ENCODE assay signal across 19 cellular contexts in genomic region chr1:84165566-84165965, GRCh38. TPM values are rescaled to one million over a fixed set of nuclear protein-coding genes. Genes with fewer than 3 reads are reported as not detected.
DNase-seq lines count a peak whose midpoint lies in the region; ATAC-seq and TF ChIP-seq lines count a peak whose summit lies in the region.
"Had no signal": no experiment of that assay in that cellular context is flagged by ENCODE, and none has a peak within 500 bp of the region (broad histone marks: within the 10 kb centered on the region; RNA-seq: fewer than 3 reads in every experiment).

No MANE protein-coding gene starts in this region.

- H3K9me3 Mint-ChIP-seq in activated naive CD4-positive, alpha-beta T cell treated with anti-CD3 and anti-CD28 coated beads, Interleukin-2, amount 10 ng/mL, durations not matched to agents 7 days and 5 days, result no peaks in the 10 kb centered on the region
- H3K9me3 Mint-ChIP-seq in activated naive CD4-positive, alpha-beta T cell treated with anti-CD3 and anti-CD28 coated beads for 36 hours, result no peaks in the 10 kb centered on the region
- no peaks in the 10 kb centered on the region for H3K9me3 Mint-ChIP-seq in activated T-helper 17 cell treated with anti-CD3 and anti-CD28 coated beads, Interleukin-2, amount 50 U/mL, for 72 hours
- H3K9me3 Mint-ChIP-seq: activated naive CD4-positive, alpha-beta T cell treated with anti-CD3 and anti-CD28 coated beads, Interleukin-2, amount 50 U/mL, for 72 hours; type B pancreatic cell had no signal

- H3K27ac ChIP-seq in Karpas-422 (ENCODE audit: low read length), result no peak overlapping the region
- peak overlapping the region; percentile 97 for H3K27ac ChIP-seq in neural cell (ENCODE audit: low read length)
- H3K27ac ChIP-seq: BLaER1, cardiac muscle cell, RWPE1 had no signal

- H3K36me3 Mint-ChIP-seq in activated naive CD4-positive, alpha-beta T cell treated with anti-CD3 and anti-CD28 coated beads, Interleukin-2, amount 10 ng/mL, durations not matched to agents 7 days and 5 days, result peaks cover 37% of the 10 kb centered on the region
- no peaks in the 10 kb centered on the region for H3K36me3 Mint-ChIP-seq in activated naive CD4-positive, alpha-beta T cell treated with anti-CD3 and anti-CD28 coated beads for 36 hours (ENCODE audit: low read depth)
- no peaks in the 10 kb centered on the region for H3K36me3 Mint-ChIP-seq in activated T-helper 17 cell treated with anti-CD3 and anti-CD28 coated beads, Interleukin-2, amount 50 U/mL, for 72 hours (ENCODE audit: low read depth)
- H3K36me3 Mint-ChIP-seq: activated naive CD4-positive, alpha-beta T cell treated with anti-CD3 and anti-CD28 coated beads, Interleukin-2, amount 50 U/mL, for 72 hours; type B pancreatic cell had no signal

- no peaks in the 10 kb centered on the region for H3K27me3 Mint-ChIP-seq in activated naive CD4-positive, alpha-beta T cell treated with anti-CD3 and anti-CD28 coated beads, Interleukin-2, amount 10 ng/mL, durations not matched to agents 7 days and 5 days
- no peaks in the 10 kb centered on the region for H3K27me3 Mint-ChIP-seq in activated naive CD4-positive, alpha-beta T cell treated with anti-CD3 and anti-CD28 coated beads for 36 hours (ENCODE audit: low read depth)
- H3K27me3 Mint-ChIP-seq in activated T-helper 17 cell treated with anti-CD3 and anti-CD28 coated beads, Interleukin-2, amount 50 U/mL, for 72 hours, result no peaks in the 10 kb centered on the region
- H3K27me3 Mint-ChIP-seq: naive B cell; stimulated activated memory B cell treated with anti-CD40 and anti-IgM and Interleukin-4, amounts not matched to agents 10 μg/mL and 1 μg/mL and 100 μg/mL, for 72 hours; type B pancreatic cell had no signal

- no peak overlapping the region for H3K27ac Mint-ChIP-seq in activated naive CD4-positive, alpha-beta T cell treated with anti-CD3 and anti-CD28 coated beads, Interleukin-2, amount 10 ng/mL, durations not matched to agents 7 days and 5 days
- no peak overlapping the region for H3K27ac Mint-ChIP-seq in activated naive CD4-positive, alpha-beta T cell treated with anti-CD3 and anti-CD28 coated beads for 36 hours
- H3K27ac Mint-ChIP-seq in activated T-helper 17 cell treated with anti-CD3 and anti-CD28 coated beads, Interleukin-2, amount 50 U/mL, for 72 hours, result no peak overlapping the region
- H3K27ac Mint-ChIP-seq: naive B cell; stimulated activated memory B cell treated with anti-CD40 and anti-IgM and Interleukin-4, amounts not matched to agents 10 μg/mL and 1 μg/mL and 100 μg/mL, for 72 hours; type B pancreatic cell had no signal

- H3K79me2 ChIP-seq in Karpas-422 (ENCODE audit: low read length) (peaks cover 43% of the 10 kb centered on the region), neural cell (replicated peaks; ENCODE audit: insufficient read depth, low read length) (peaks cover 91% of the 10 kb centered on the region)

- H4K20me1 ChIP-seq in Karpas-422 (ENCODE audit: insufficient read depth, low read depth, low read length) (no peaks in the 10 kb centered on the region), neural cell (ENCODE audit: insufficient read depth) (no peaks in the 10 kb centered on the region)
- H4K20me1 ChIP-seq: BLaER1 had no signal

- CTCF ChIA-PET in activated naive CD4-positive, alpha-beta T cell treated with anti-CD3 and anti-CD28 coated beads, Interleukin-2, amount 10 ng/mL, durations not matched to agents 7 days and 5 days (lab: Charles Lee), result no interaction called here
- CTCF ChIA-PET in activated naive CD4-positive, alpha-beta T cell treated with anti-CD3 and anti-CD28 coated beads for 36 hours (lab: Charles Lee), result interaction anchor here (1.5 kb wide), 1 partner anchor 18 kb away, joined by 5 read pairs; no protein-coding TSS in a partner anchor

- no peak overlapping the region for H3K9ac ChIP-seq in Karpas-422 (ENCODE audit: low read length)
- peak overlapping the region; percentile 78 for H3K9ac ChIP-seq in neural cell (ENCODE audit: low read length)
- H3K9ac ChIP-seq: BLaER1 had no signal

- H3K27me3 ChIP-seq in Karpas-422 (ENCODE audit: low read length) (no peaks in the 10 kb centered on the region), neural cell (ENCODE audit: insufficient read depth, low read depth, low read length) (no peaks in the 10 kb centered on the region)
- H3K27me3 ChIP-seq: BLaER1, cardiac muscle cell, heart right ventricle had no signal

- no peaks in the 10 kb centered on the region for H3K36me3 ChIP-seq in Karpas-422 (ENCODE audit: insufficient read depth, low read length)
- no peaks in the 10 kb centered on the region for H3K36me3 ChIP-seq in neural cell (ENCODE audit: insufficient read depth, low read length)
- H3K36me3 ChIP-seq: BLaER1, cardiac muscle cell, heart right ventricle had no signal

- TF ChIP-seq EP300 in neural cell (conservative IDR thresholded peaks at IDR 0.05; ENCODE audit: poor library complexity, severe bottlenecking), result no peak

- intact Hi-C loops in activated naive CD4-positive, alpha-beta T cell treated with anti-CD3 and anti-CD28 coated beads for 36 hours (cut with micrococcal nuclease), result loop anchor here (10.0 kb wide), 1 partner anchor 1039 kb away; the partner anchor contains the start of gene SYDE2

- DNase-seq in activated naive CD4-positive, alpha-beta T cell treated with anti-CD3 and anti-CD28 coated beads, Interleukin-2, amount 10 ng/mL, durations not matched to agents 7 days and 5 days, result no peak
- no peak for DNase-seq in activated naive CD4-positive, alpha-beta T cell treated with anti-CD3 and anti-CD28 coated beads for 36 hours
- no peak for DNase-seq in Karpas-422
- DNase-seq in glomerular visceral epithelial cell (ENCODE audit: extremely low spot score), result no peak
- no peak for DNase-seq in DMS79 treated with DMSO at 0.1 percent for 48 hours (lab: John Stamatoyannopoulos, UW)
- DNase-seq: effector memory CD4-positive, alpha-beta T cell; heart right ventricle; IMR-90; naive B cell; NCI-H2171 treated with DMSO at 0.1 percent for 48 hours had no signal

- no peak for TF ChIP-seq RAD21 in neural cell (conservative IDR thresholded peaks at IDR 0.05)

- H3K4me2 ChIP-seq in Karpas-422 (ENCODE audit: low read depth, low read length, poor library complexity, severe bottlenecking), result peak overlapping the region; percentile 77
- H3K4me2 ChIP-seq in neural cell (ENCODE audit: low read length), result no peak overlapping the region
- H3K4me2 ChIP-seq: BLaER1 had no signal

- peaks cover 38% of the 10 kb centered on the region for H3K4me1 ChIP-seq in Karpas-422 (ENCODE audit: low read length)

- no peak for TF ChIP-seq CTCF in neural cell (IDR thresholded peaks at IDR 0.05; ENCODE audit: poor library complexity, severe bottlenecking)

- peaks cover 60% of the 10 kb centered on the region for H3K4me1 Mint-ChIP-seq in activated naive CD4-positive, alpha-beta T cell treated with anti-CD3 and anti-CD28 coated beads, Interleukin-2, amount 10 ng/mL, durations not matched to agents 7 days and 5 days
- peaks cover 71% of the 10 kb centered on the region for H3K4me1 Mint-ChIP-seq in activated naive CD4-positive, alpha-beta T cell treated with anti-CD3 and anti-CD28 coated beads for 36 hours (ENCODE audit: low read depth)
- peaks cover 42% of the 10 kb centered on the region for H3K4me1 Mint-ChIP-seq in activated T-helper 17 cell treated with anti-CD3 and anti-CD28 coated beads, Interleukin-2, amount 50 U/mL, for 72 hours

- peaks cover 9% of the 10 kb centered on the region for H3F3A ChIP-seq in neural cell (ENCODE audit: insufficient read depth, low read length, poor library complexity, severe bottlenecking)

- H2AFZ ChIP-seq in Karpas-422 (ENCODE audit: low read length) (no peak overlapping the region), neural cell (ENCODE audit: low read depth, low read length) (no peak overlapping the region)

- H3K4me3 ChIP-seq in Karpas-422 (ENCODE audit: low read length), result peak overlapping the region; percentile 29; the same call in 1 of the 2 replicates
- H3K4me3 ChIP-seq in neural cell (ENCODE audit: low read length), result peak overlapping the region; percentile 71
- H3K4me3 ChIP-seq: BLaER1, cardiac muscle cell, lung had no signal

- H3K9me2 ChIP-seq in Karpas-422 (replicated peaks; ENCODE audit: insufficient read depth, low read length), result no peaks in the 10 kb centered on the region
- H3K9me2 ChIP-seq in neural cell (ENCODE audit: insufficient read depth, low read length), result no peaks in the 10 kb centered on the region

- peak overlapping the region; percentile 13 for H3K4me3 Mint-ChIP-seq in activated naive CD4-positive, alpha-beta T cell treated with anti-CD3 and anti-CD28 coated beads, Interleukin-2, amount 10 ng/mL, durations not matched to agents 7 days and 5 days
- no peak overlapping the region for H3K4me3 Mint-ChIP-seq in activated naive CD4-positive, alpha-beta T cell treated with anti-CD3 and anti-CD28 coated beads for 36 hours
- H3K4me3 Mint-ChIP-seq in activated T-helper 17 cell treated with anti-CD3 and anti-CD28 coated beads, Interleukin-2, amount 50 U/mL, for 72 hours, result peak overlapping the region; percentile 33
- H3K4me3 Mint-ChIP-seq: stimulated activated memory B cell treated with anti-CD40 and anti-IgM and Interleukin-4, amounts not matched to agents 10 μg/mL and 1 μg/mL and 100 μg/mL, for 72 hours; type B pancreatic cell had no signal

- no peak for ATAC-seq in activated T-helper 17 cell treated with anti-CD3 and anti-CD28 coated beads, Interleukin-2, amount 50 U/mL, for 72 hours (replicated peaks)
- ATAC-seq: activated naive CD4-positive, alpha-beta T cell treated with anti-CD3 and anti-CD28 coated beads, Interleukin-2, amount 50 U/mL, for 72 hours; heart right ventricle; stimulated activated memory B cell treated with anti-CD40 and anti-IgM and Interleukin-4, amounts not matched to agents 10 μg/mL and 1 μg/mL and 100 μg/mL, for 72 hours had no signal

- H3K9me3 ChIP-seq in Karpas-422 (ENCODE audit: low read length), result no peaks in the 10 kb centered on the region
- no peaks in the 10 kb centered on the region for H3K9me3 ChIP-seq in neural cell (ENCODE audit: low read length)
- H3K9me3 ChIP-seq: BLaER1, heart right ventricle had no signal

TF ChIP-seq in neural cell, 6 proteins besides CTCF, POLR2A, EP300 and RAD21 (continues in another document):
- no peak for TF ChIP-seq SMC3 (conservative IDR thresholded peaks at IDR 0.05; ENCODE audit: poor library complexity)
- no peak for TF ChIP-seq MXI1 (conservative IDR thresholded peaks at IDR 0.05; ENCODE audit: poor library complexity, severe bottlenecking)
- TF ChIP-seq POLR2AphosphoS5 (IDR thresholded peaks at IDR 0.05), result no peak
- TF ChIP-seq EZH2 (IDR thresholded peaks at IDR 0.05; ENCODE audit: borderline replicate concordance, insufficient read depth, low read length, poor library complexity, severe bottlenecking), result no peak

RNA-seq across cellular contexts. Expression of gene PRKACB, which starts 21.5 kb away (rescaled TPM):
- total RNA-seq in activated naive CD4-positive, alpha-beta T cell treated with anti-CD3 and anti-CD28 coated beads for 36 hours, result 10 to 100 TPM; 25.7 to 25.9 TPM
- total RNA-seq in Karpas-422 (2014; rRNA removed; shearing (Covaris generic); ENCODE audit: low replicate concordance), result 23.1 and 68.1 TPM in 2 replicates
- total RNA-seq in activated T-helper 17 cell treated with anti-CD3 and anti-CD28 coated beads, Interleukin-2, amount 50 U/mL, for 72 hours, result 10 to 100 TPM; 16.3 to 26.2 TPM
- 891 and 979 TPM in 2 replicates for polyA plus RNA-seq in neural cell
- 1,414 and 1,711 TPM in 2 replicates for polyA minus RNA-seq in neural cell
